Comparison of ENCODE assay signal across 8 cellular contexts in genomic region chr7:157250605-157251228, GRCh38.
DNase-seq lines count a peak whose midpoint lies in the region; ATAC-seq and TF ChIP-seq lines count a peak whose summit lies in the region.

No MANE protein-coding gene starts in this region.

- intact Hi-C loops in lower lobe of right lung (cut with DNase I), result no loop called here

- no peak overlapping the region for H3K4me3 Mint-ChIP-seq in GM23338
- H3K4me3 Mint-ChIP-seq in chondrocyte (ENCODE audit: unreplicated experiment), result no peak overlapping the region

- H3K79me2 ChIP-seq in GM23338 (replicated peaks; ENCODE audit: insufficient read depth), result no peaks in the 10 kb centered on the region

- H3K27me3 Mint-ChIP-seq in GM23338 (ENCODE audit: insufficient read depth, low read depth, poor library complexity) (peaks cover 4% of the 10 kb centered on the region), chondrocyte (ENCODE audit: low read depth) (no peaks in the 10 kb centered on the region)

- no peak overlapping the region for H2AFZ ChIP-seq in GM23338

- H3K27me3 ChIP-seq in GM23338 (ENCODE audit: insufficient read depth) (no peaks in the 10 kb centered on the region), lower lobe of right lung (ENCODE audit: low read depth) (no peaks in the 10 kb centered on the region)

- no peaks in the 10 kb centered on the region for H3K9me3 Mint-ChIP-seq in GM23338
- no peaks in the 10 kb centered on the region for H3K9me3 Mint-ChIP-seq in chondrocyte (ENCODE audit: low read depth)

- DNase-seq in ELR (ENCODE audit: low read depth), result peak; percentile 73
- peak; percentile 89 for DNase-seq in GM23338 (ENCODE audit: low spot score)
- peak; percentile 83 for DNase-seq in NB4 (ENCODE audit: low read depth)
- no peak for DNase-seq in chondrocyte (ENCODE audit: low spot score)
- DNase-seq in lower lobe of right lung, result no peak
- DNase-seq in stimulated activated naive CD4-positive, alpha-beta T cell treated with Interleukin-2 at 50 U/mL for 16 hours (lab: John Stamatoyannopoulos, UW), result peak; percentile 3
- DNase-seq in NCI-H524 treated with DMSO at 0.1 percent for 48 hours (lab: John Stamatoyannopoulos, UW), result no peak

- H3K4me1 ChIP-seq in GM23338 (ENCODE audit: insufficient read depth), result no peaks in the 10 kb centered on the region
- peaks cover 4% of the 10 kb centered on the region for H3K4me1 ChIP-seq in lower lobe of right lung

- peaks cover 11% of the 10 kb centered on the region for H3F3A ChIP-seq in GM23338 (replicated peaks; ENCODE audit: low read depth)

- H3K4me3 ChIP-seq in GM23338 (no peak overlapping the region), NB4 (ENCODE audit: low read depth, low read length) (no peak overlapping the region), lower lobe of right lung (no peak overlapping the region)

- ATAC-seq in GM23338, result peak; percentile 88
- peak; percentile 68 to 75 for ATAC-seq in lower lobe of right lung

- no peaks in the 10 kb centered on the region for H3K4me1 Mint-ChIP-seq in GM23338
- H3K4me1 Mint-ChIP-seq in chondrocyte (ENCODE audit: low read depth), result no peaks in the 10 kb centered on the region

- H3K27ac ChIP-seq in GM23338 (ENCODE audit: low read depth) (peak overlapping the region; percentile 69; the same call in 1 of the 2 replicates), VCaP (no peak overlapping the region), lower lobe of right lung (no peak overlapping the region)

- H4K20me1 ChIP-seq in GM23338 (replicated peaks; ENCODE audit: insufficient read depth), result no peaks in the 10 kb centered on the region

- H3K9me2 ChIP-seq in GM23338 (ENCODE audit: insufficient read depth), result no peaks in the 10 kb centered on the region

- H3K27ac Mint-ChIP-seq in GM23338 (no peak overlapping the region), chondrocyte (ENCODE audit: unreplicated experiment) (no peak overlapping the region)

- H3K36me3 ChIP-seq in GM23338 (ENCODE audit: insufficient read depth) (peaks cover 30% of the 10 kb centered on the region), lower lobe of right lung (peaks cover 53% of the 10 kb centered on the region)

- no peak overlapping the region for H3K4me2 ChIP-seq in GM23338

- peaks cover 48% of the 10 kb centered on the region for H3K36me3 Mint-ChIP-seq in GM23338 (ENCODE audit: low read depth)
- peaks cover 18% of the 10 kb centered on the region for H3K36me3 Mint-ChIP-seq in chondrocyte (ENCODE audit: low read depth)

- H3K9me3 ChIP-seq in lower lobe of right lung, result no peaks in the 10 kb centered on the region

- TF ChIP-seq CTCF in GM23338 (conservative IDR thresholded peaks at IDR 0.05; ENCODE audit: low read depth in 2 of 2), result peak; percentile 84 to 95
- peak; percentile 92 for TF ChIP-seq CTCF in NB4 (IDR thresholded peaks at IDR 0.05; ENCODE audit: low read depth, low read length)
- peak; percentile 96 for TF ChIP-seq CTCF in VCaP (conservative IDR thresholded peaks at IDR 0.05)
- TF ChIP-seq CTCF in chondrocyte (IDR thresholded peaks at IDR 0.05), result peak; percentile 88
- TF ChIP-seq CTCF in lower lobe of right lung (IDR thresholded peaks at IDR 0.05), result peak; percentile 80

- TF ChIP-seq POLR2A in NB4 (IDR thresholded peaks at IDR 0.05; ENCODE audit: extremely low read depth, insufficient read length), result no peak

TF ChIP-seq in GM23338, 12 proteins besides CTCF, POLR2A, EP300 and RAD21:
- TF ChIP-seq ZNF114 (CRISPR knock-in tag; IDR thresholded peaks at IDR 0.05) (no peak), POLR2AphosphoS5 (IDR thresholded peaks at IDR 0.05; ENCODE audit: low read depth) (no peak), CREB1 (CRISPR knock-in tag; IDR thresholded peaks at IDR 0.05; ENCODE audit: low read depth) (0 out of 2 replicates have a peak, but pooled peaks have one; percentile 41), ETS1 (IDR thresholded peaks at IDR 0.05) (no peak), ZNF462 (CRISPR knock-in tag; IDR thresholded peaks at IDR 0.05) (no peak)

Comparison
In these comparisons a context has a peak if more than half of its experiments do, and no peak if none do; other contexts are left out.
1. DNase-seq: peak in ELR (single experiment), GM23338 (single experiment), NB4 (single experiment) and stimulated activated naive CD4-positive, alpha-beta T cell treated with Interleukin-2 at 50 U/mL for 16 hours (single experiment); none in chondrocyte (single experiment), lower lobe of right lung (single experiment) and NCI-H524 treated with DMSO at 0.1 percent for 48 hours (single experiment).
2. Peak in every context shown above with its lines, with median percentiles within 50 percentile points of each other: CTCF ChIP-seq.